ENCODE assay signal across 9 cellular contexts in the genomic region with DNA sequence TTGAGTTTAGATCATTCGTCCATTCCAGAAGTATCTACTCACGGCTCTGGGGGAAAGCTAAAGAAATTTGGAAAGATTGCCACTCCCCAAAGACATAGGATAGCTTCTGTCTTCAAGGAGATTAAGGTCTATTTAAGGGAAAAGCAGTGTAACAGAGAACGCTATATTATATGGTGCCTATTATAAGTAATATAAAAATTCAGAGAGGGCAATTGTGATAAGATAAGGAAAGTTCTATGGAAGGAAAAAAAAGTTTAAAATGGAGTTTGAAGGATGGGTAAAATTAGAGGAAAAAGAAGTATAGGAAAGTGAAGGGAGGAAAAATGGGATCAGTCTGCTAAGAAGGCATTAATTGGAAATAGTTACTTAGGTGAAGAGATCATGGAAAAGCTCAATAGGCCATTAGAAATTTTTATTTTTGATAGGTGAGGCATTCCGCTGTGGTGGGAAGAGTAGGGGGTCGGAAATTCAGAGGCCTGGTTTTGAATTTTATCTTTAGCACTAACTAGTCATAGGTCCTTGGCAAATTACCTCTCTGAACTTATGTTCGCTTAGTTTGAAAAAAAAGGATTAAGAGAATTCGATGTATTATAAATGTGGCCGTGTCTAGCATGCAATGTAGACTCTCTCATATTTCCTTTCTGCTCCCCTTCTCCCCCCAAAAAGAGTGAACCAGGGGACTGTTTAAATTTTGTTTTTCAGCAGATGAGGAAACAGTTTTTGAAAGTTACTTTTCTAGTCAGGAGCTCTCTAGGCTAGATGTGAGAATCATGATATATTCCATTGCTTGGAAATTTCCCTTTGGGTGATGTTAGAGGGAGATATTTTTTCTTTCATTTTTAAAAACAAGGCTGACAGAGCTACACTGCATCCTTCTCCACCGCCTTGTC. TPM values are rescaled to one million over a fixed set of nuclear protein-coding genes. Genes with fewer than 3 reads are reported as not detected.
DNase-seq lines count a peak whose midpoint lies in the region; ATAC-seq and TF ChIP-seq lines count a peak whose summit lies in the region.
"Had no signal": no experiment of that assay in that cellular context is flagged by ENCODE, and none has a peak within 500 bp of the region (broad histone marks: within the 10 kb centered on the region; RNA-seq: fewer than 3 reads in every experiment).

No MANE protein-coding gene starts in this region.

- no peak overlapping the region for H2BK15ac ChIP-seq in mesendoderm (replicated peaks; ENCODE audit: low read depth)

- peak overlapping the region; percentile 94 for H3K4me3 ChIP-seq in left ventricle myocardium inferior
- peak overlapping the region; percentile 18 for H3K4me3 ChIP-seq in mesendoderm (ENCODE audit: low read length)
- H3K4me3 ChIP-seq in vagina, result peak overlapping the region; percentile 56 to 76

- no peak for DNase-seq in left ventricle myocardium inferior
- no peak for DNase-seq in left ventricle myocardium superior
- DNase-seq in mesendoderm, result no peak
- DNase-seq in vagina (ENCODE audit: extremely low spot score in 2 of 2), result no peak
- DNase-seq in DMS79 treated with DMSO at 0.1 percent for 48 hours (lab: John Stamatoyannopoulos, UW), result no peak
- DNase-seq in Ammon's horn (ENCODE audit: low spot score), result no peak
- DNase-seq in NCI-H748 (lab: John Stamatoyannopoulos, UW; ENCODE audit: unreplicated experiment), result no peak

- H2BK120ac ChIP-seq in mesendoderm (ENCODE audit: low read depth, low read length), result no peak overlapping the region

- no peak overlapping the region for H4K5ac ChIP-seq in mesendoderm (ENCODE audit: low read length)

- H3K4me3 Mint-ChIP-seq in brain, result peak overlapping the region; percentile 96 to 99 (median 97)

- WGBS in mesendoderm (ENCODE audit: extremely low coverage, insufficient coverage, low lambda C conversion rate), result no CpG with 5 or more reads among the region's 9 CpGs

- H3K27me3 ChIP-seq in left ventricle myocardium inferior (ENCODE audit: low read depth) (no peaks in the 10 kb centered on the region), mesendoderm (ENCODE audit: insufficient read depth, low read length, poor library complexity) (no peaks in the 10 kb centered on the region), vagina (no peaks in the 10 kb centered on the region)

- H3K36me3 ChIP-seq in left ventricle myocardium inferior (no peaks in the 10 kb centered on the region), mesendoderm (ENCODE audit: control insufficient read depth, insufficient read depth, low read length) (no peaks in the 10 kb centered on the region), vagina (no peaks in the 10 kb centered on the region)

- intact Hi-C loops in left ventricle myocardium inferior (cut with micrococcal nuclease), result no loop called here
- intact Hi-C loops in left ventricle myocardium superior (cut with micrococcal nuclease), result no loop called here
- intact Hi-C loops in vagina (cut with DNase I), result no loop called here

- H3K18ac ChIP-seq in mesendoderm (ENCODE audit: low read length), result no peak overlapping the region

- H3K27ac ChIP-seq in left ventricle myocardium inferior (replicated peaks) (peak overlapping the region; percentile 99), mesendoderm (ENCODE audit: low read depth, low read length) (no peak overlapping the region), vagina (peak overlapping the region; percentile 97)

- peaks cover 0 to 4% (median 0%) of the 10 kb centered on the region in 5 experiments for H3K9me3 Mint-ChIP-seq in brain

- peak overlapping the region; percentile 61 for H3K4me2 ChIP-seq in mesendoderm (ENCODE audit: low read length)

- peaks cover 21% of the 10 kb centered on the region for H3K79me2 ChIP-seq in mesendoderm (ENCODE audit: control insufficient read depth, insufficient read depth, low read length)

- H3K27ac Mint-ChIP-seq in brain, result peak overlapping the region; percentile 97 to 100 (median 99)

- peak overlapping the region; percentile 79 for H3K56ac ChIP-seq in mesendoderm (ENCODE audit: low read length)

- H3K9me3 ChIP-seq in left ventricle myocardium inferior (replicated peaks) (no peaks in the 10 kb centered on the region), vagina (no peaks in the 10 kb centered on the region)

- TF ChIP-seq POLR2A in vagina (IDR thresholded peaks at IDR 0.05), result no peak

- no peak overlapping the region for H4K8ac ChIP-seq in mesendoderm (ENCODE audit: low read depth, low read length)

- H3K36me3 Mint-ChIP-seq in brain, result peaks cover 9% of the 10 kb centered on the region

- no peak for ATAC-seq in left ventricle myocardium superior

- no peak overlapping the region for H3K23ac ChIP-seq in mesendoderm (ENCODE audit: low read length)

- TF ChIP-seq CTCF in left ventricle myocardium inferior (IDR thresholded peaks at IDR 0.05; ENCODE audit: borderline replicate concordance) (no peak), brain (conservative IDR thresholded peaks at IDR 0.05) (no peak), vagina (IDR thresholded peaks at IDR 0.05) (no peak)

- H2BK5ac ChIP-seq in mesendoderm (ENCODE audit: low read length), result no peak overlapping the region

- H3K4ac ChIP-seq in mesendoderm (ENCODE audit: low read depth, low read length), result no peak overlapping the region

- H3K4me1 ChIP-seq in left ventricle myocardium inferior (peaks cover 48% of the 10 kb centered on the region), mesendoderm (ENCODE audit: control insufficient read depth, low read depth, low read length) (no peaks in the 10 kb centered on the region), vagina (peaks cover 40% of the 10 kb centered on the region)

- no peak overlapping the region for H2AK5ac ChIP-seq in mesendoderm (ENCODE audit: low read length)

- H3K9ac ChIP-seq in mesendoderm (ENCODE audit: low read length), result peak overlapping the region; percentile 68

- H3K27me3 Mint-ChIP-seq in brain, result peaks cover 6% of the 10 kb centered on the region

- peaks cover 52% of the 10 kb centered on the region for H3K4me1 Mint-ChIP-seq in brain

- H3K79me1 ChIP-seq in mesendoderm (ENCODE audit: low read length), result peaks cover 3% of the 10 kb centered on the region

RNA-seq across cellular contexts. Expression of a gene that starts 0.9 kb away (rescaled TPM):
- total RNA-seq in left ventricle myocardium inferior (92.4 TPM), left ventricle myocardium superior (81.8 TPM), vagina (91.1 TPM)
- polyA plus RNA-seq in brain (ENCODE audit: insufficient read depth, low read depth, low replicate concordance), result 19.2 TPM
- 48.6 TPM for polyA plus RNA-seq in mesendoderm (2013, experiment 1 of 2)
- 47.5 TPM for polyA plus RNA-seq in mesendoderm (2013, experiment 2 of 2)

RNA-seq across cellular contexts. Expression of a gene that starts 19.2 kb away (rescaled TPM):
- total RNA-seq in left ventricle myocardium inferior (809 TPM), left ventricle myocardium superior (133 TPM), vagina (not detected)
- not detected for polyA plus RNA-seq in brain (ENCODE audit: insufficient read depth, low read depth, low replicate concordance)
- polyA plus RNA-seq in mesendoderm (2013, experiment 1 of 2), result 1.1 TPM
- polyA plus RNA-seq in mesendoderm (2013, experiment 2 of 2), result 1.1 TPM
- total RNA-seq: NCI-H460 had no signal

Comparison
In these comparisons a context has a peak if more than half of its experiments do, and no peak if none do; other contexts are left out.
1. H3K4me3 ChIP-seq: peak in every context shown above with its lines; median percentile 94 in left ventricle myocardium inferior; 66 in vagina; 18 in mesendoderm.
2. RNA of a gene that starts 19.2 kb away (total RNA-seq): 809 TPM in left ventricle myocardium inferior (single experiment) and 133 TPM in left ventricle myocardium superior (single experiment); not detected in vagina (single experiment); every median in the first group is over 100 times any median in the second.